Comparison of ENCODE assay signal across 8 cellular contexts in genomic region chr6:130697661-130698535, GRCh38.
A peak's percentile ranks its signal among the peaks of the same experiment; 100 is the strongest.
DNase-seq lines count a peak whose midpoint lies in the region; ATAC-seq and TF ChIP-seq lines count a peak whose summit lies in the region.

No MANE protein-coding gene starts in this region.

- no peaks in the 10 kb centered on the region for H3K27me3 ChIP-seq in NT2/D1 (ENCODE audit: insufficient read depth, insufficient read length)

- no peaks in the 10 kb centered on the region for H3K9me3 ChIP-seq in NT2/D1 (ENCODE audit: insufficient read depth, low read length)

- TF ChIP-seq CTCF in AG09309 (IDR thresholded peaks at IDR 0.05; ENCODE audit: control insufficient read depth, insufficient read depth, low read depth, low read length, missing control alignments) = peak; percentile 83

- no peak overlapping the region for H3K9ac ChIP-seq in NT2/D1 (ENCODE audit: insufficient read length, low read depth)

- ATAC-seq in GM18517 (IDR thresholded peaks at IDR 0.05; ENCODE audit: unreplicated experiment) (peak; percentile 95), HG03025 (IDR thresholded peaks at IDR 0.05; ENCODE audit: low FRiP score, unreplicated experiment) (peak; percentile 90)

- H3K36me3 ChIP-seq in NT2/D1 (ENCODE audit: insufficient read depth, insufficient read length, low read length) = no peaks in the 10 kb centered on the region

- no peak overlapping the region for H3K4me3 ChIP-seq in AG09309 (ENCODE audit: control insufficient read depth, low read depth, low read length)
- no peak overlapping the region for H3K4me3 ChIP-seq in NT2/D1 (ENCODE audit: insufficient read length, low read depth)

- DNase-seq in AG09309 (ENCODE audit: low read depth) (no peak), NT2/D1 (ENCODE audit: low read depth, low spot score) (peak; percentile 13), fibroblast of the conjunctiva (ENCODE audit: low read depth) (peak; percentile 39), putamen (ENCODE audit: low spot score) (peak; percentile 15), cortex of kidney (lab: John Stamatoyannopoulos, UW) (no peak)
- peak; percentile 48 for DNase-seq in activated T-cell treated with anti-CD3 and anti-CD28 coated beads, Interleukin-2, amount 50 U/mL, for 1 hour

- no peaks in the 10 kb centered on the region for H3K4me1 ChIP-seq in NT2/D1 (ENCODE audit: insufficient read depth, insufficient read length)

Comparison
In these comparisons a context has a peak if more than half of its experiments do, and no peak if none do; other contexts are left out.
1. DNase-seq: peak in NT2/D1 (single experiment), activated T-cell treated with anti-CD3 and anti-CD28 coated beads, Interleukin-2, amount 50 U/mL, for 1 hour (single experiment), fibroblast of the conjunctiva (single experiment) and putamen (single experiment); none in AG09309 (single experiment) and cortex of kidney (single experiment).